ENCODE assay signal across 27 cellular contexts in genomic region chr22:22159384-22159783, GRCh38.
A peak's percentile ranks its signal among the peaks of the same experiment; 100 is the strongest.
DNase-seq lines count a peak whose midpoint lies in the region; ATAC-seq and TF ChIP-seq lines count a peak whose summit lies in the region.
"Had no signal": no experiment of that assay in that cellular context is flagged by ENCODE, and none has a peak within 500 bp of the region (broad histone marks: within the 10 kb centered on the region; RNA-seq: fewer than 3 reads in every experiment).

No MANE protein-coding gene starts in this region.

- H3K4me3 ChIP-seq in Karpas-422 (ENCODE audit: low read length) (no peak overlapping the region), left lung (no peak overlapping the region)
- H3K4me3 ChIP-seq: GM12878, GM23338, MG63, SK-N-MC had no signal

- intact Hi-C loops in activated B cell treated with CpG ODN at 0.5 μM for 24 hours (cut with micrococcal nuclease) = no loop called here
- intact Hi-C loops in left lung (cut with DNase I) = no loop called here

- H3K9ac ChIP-seq in Karpas-422 (ENCODE audit: low read length) = no peak overlapping the region

- H3K27ac ChIP-seq in Karpas-422 (ENCODE audit: low read length) = peak overlapping the region; percentile 32; the same call in 1 of the 2 replicates
- no peak overlapping the region for H3K27ac ChIP-seq in left lung
- H3K27ac ChIP-seq: SK-N-MC had no signal

- CTCF ChIA-PET in activated B cell treated with CpG ODN at 0.5 μM for 24 hours (lab: Charles Lee) = interaction anchor here (0.8 to 3.9 kb wide), 6 partner anchors 9 to 76 kb away, joined by 3 to 43 read pairs (median 32); no protein-coding TSS in a partner anchor

- DNase-seq in NCI-H2171 treated with DMSO at 0.1 percent for 48 hours (lab: John Stamatoyannopoulos, UW) (peak; percentile 8), NCI-H2171 (lab: John Stamatoyannopoulos, UW) (no peak), Karpas-422 (no peak), activated B cell treated with CpG ODN at 0.5 μM for 24 hours (no peak), NCI-H2081 treated with DMSO at 0.1 percent for 48 hours (lab: John Stamatoyannopoulos, UW) (no peak), NCI-H226 (no peak), left lung (no peak)
- DNase-seq in stimulated activated naive B cell treated with anti-CD40 and anti-IgM and Interleukin-4, amounts not matched to agents 10 μg/mL and 1 μg/mL and 100 μg/mL, for 72 hours = no peak
- DNase-seq: 8988T; ACHN; Caco-2; CD4-positive, alpha-beta memory T cell; EL; GDM1; H9; KBM-7; MG63; NCI-H1092; NCI-H1417 treated with DMSO at 0.1 percent for 48 hours; NCI-H187 treated with DMSO at 0.1 percent for 48 hours; NCI-H2227 treated with DMSO at 0.1 percent for 48 hours; NCI-H510A; NCI-H69; SIG-M5 had no signal

- H3K4me1 ChIP-seq in Karpas-422 (ENCODE audit: low read length) (peaks cover 80% of the 10 kb centered on the region), left lung (peaks cover 0 to 8% of the 10 kb centered on the region in 2 donors)
- H3K4me1 ChIP-seq: Caco-2 had no signal

- POLR2A ChIA-PET in activated B cell treated with CpG ODN at 0.5 μM for 24 hours (lab: Charles Lee) = interaction anchor here (3.7 kb wide), 1 partner anchor 9 kb away, joined by 44 read pairs; no protein-coding TSS in a partner anchor

- peak overlapping the region; percentile 79 for H3K27ac Mint-ChIP-seq in activated B cell treated with CpG ODN at 0.5 μM for 24 hours
- H3K27ac Mint-ChIP-seq in stimulated activated naive B cell treated with anti-CD40 and anti-IgM and Interleukin-4, amounts not matched to agents 10 μg/mL and 1 μg/mL and 100 μg/mL, for 72 hours = peak overlapping the region; percentile 44
- H3K27ac Mint-ChIP-seq: CD4-positive, alpha-beta memory T cell; GM23338; H9 had no signal

- no peaks in the 10 kb centered on the region for H3K27me3 Mint-ChIP-seq in activated B cell treated with CpG ODN at 0.5 μM for 24 hours
- no peaks in the 10 kb centered on the region for H3K27me3 Mint-ChIP-seq in stimulated activated naive B cell treated with anti-CD40 and anti-IgM and Interleukin-4, amounts not matched to agents 10 μg/mL and 1 μg/mL and 100 μg/mL, for 72 hours

- H4K20me1 ChIP-seq in Karpas-422 (ENCODE audit: insufficient read depth, low read depth, low read length) = no peaks in the 10 kb centered on the region

- no peak overlapping the region for H3K4me3 Mint-ChIP-seq in activated B cell treated with CpG ODN at 0.5 μM for 24 hours
- H3K4me3 Mint-ChIP-seq in stimulated activated naive B cell treated with anti-CD40 and anti-IgM and Interleukin-4, amounts not matched to agents 10 μg/mL and 1 μg/mL and 100 μg/mL, for 72 hours = no peak overlapping the region
- H3K4me3 Mint-ChIP-seq: CD4-positive, alpha-beta memory T cell; GM23338; H9 had no signal

- no peak overlapping the region for H2AFZ ChIP-seq in Karpas-422 (ENCODE audit: low read length)
- H2AFZ ChIP-seq: GM23338 had no signal

- H3K79me2 ChIP-seq in Karpas-422 (ENCODE audit: low read length) = no peaks in the 10 kb centered on the region

- H3K27me3 ChIP-seq in Karpas-422 (ENCODE audit: low read length) = no peaks in the 10 kb centered on the region
- H3K27me3 ChIP-seq in left lung = peaks cover 0 to 4% of the 10 kb centered on the region in 2 donors
- H3K27me3 ChIP-seq: MG63 had no signal

- TF ChIP-seq CTCF in activated B cell treated with CpG ODN at 0.5 μM for 24 hours (IDR thresholded peaks at IDR 0.05) (no peak), left lung (IDR thresholded peaks at IDR 0.05) (no peak)

- H3K36me3 ChIP-seq in Karpas-422 (ENCODE audit: insufficient read depth, low read length) (no peaks in the 10 kb centered on the region), left lung (no peaks in the 10 kb centered on the region)
- H3K36me3 ChIP-seq: MG63 had no signal

- no peak overlapping the region for H3K4me2 ChIP-seq in Karpas-422 (ENCODE audit: low read depth, low read length, poor library complexity, severe bottlenecking)
- H3K4me2 ChIP-seq: GM23338 had no signal

- H3K36me3 Mint-ChIP-seq in activated B cell treated with CpG ODN at 0.5 μM for 24 hours (ENCODE audit: low read depth) = no peaks in the 10 kb centered on the region
- H3K36me3 Mint-ChIP-seq in stimulated activated naive B cell treated with anti-CD40 and anti-IgM and Interleukin-4, amounts not matched to agents 10 μg/mL and 1 μg/mL and 100 μg/mL, for 72 hours = no peaks in the 10 kb centered on the region
- H3K36me3 Mint-ChIP-seq: CD4-positive, alpha-beta memory T cell had no signal

- ATAC-seq in activated B cell treated with CpG ODN at 0.5 μM for 24 hours (ENCODE audit: low read depth) = no peak
- ATAC-seq in stimulated activated naive B cell treated with anti-CD40 and anti-IgM and Interleukin-4, amounts not matched to agents 10 μg/mL and 1 μg/mL and 100 μg/mL, for 72 hours (replicated peaks) = no peak
- no peak for ATAC-seq in left lung
- ATAC-seq: GM12878, GM23338 had no signal

- peaks cover 2% of the 10 kb centered on the region for H3K9me3 Mint-ChIP-seq in activated B cell treated with CpG ODN at 0.5 μM for 24 hours
- no peaks in the 10 kb centered on the region for H3K9me3 Mint-ChIP-seq in stimulated activated naive B cell treated with anti-CD40 and anti-IgM and Interleukin-4, amounts not matched to agents 10 μg/mL and 1 μg/mL and 100 μg/mL, for 72 hours
- H3K9me3 Mint-ChIP-seq: CD4-positive, alpha-beta memory T cell had no signal

- peaks cover 73% of the 10 kb centered on the region for H3K4me1 Mint-ChIP-seq in activated B cell treated with CpG ODN at 0.5 μM for 24 hours
- H3K4me1 Mint-ChIP-seq in stimulated activated naive B cell treated with anti-CD40 and anti-IgM and Interleukin-4, amounts not matched to agents 10 μg/mL and 1 μg/mL and 100 μg/mL, for 72 hours = peaks cover 48 to 72% of the 10 kb centered on the region in 2 donors
- H3K4me1 Mint-ChIP-seq: GM23338, H9 had no signal

- H3K9me2 ChIP-seq in Karpas-422 (replicated peaks; ENCODE audit: insufficient read depth, low read length) = no peaks in the 10 kb centered on the region

- H3K9me3 ChIP-seq in Karpas-422 (ENCODE audit: low read length) (no peaks in the 10 kb centered on the region), left lung (no peaks in the 10 kb centered on the region)
- H3K9me3 ChIP-seq: Caco-2, MG63 had no signal
